ENCODE assay signal across 1 cellular context in the genomic region with DNA sequence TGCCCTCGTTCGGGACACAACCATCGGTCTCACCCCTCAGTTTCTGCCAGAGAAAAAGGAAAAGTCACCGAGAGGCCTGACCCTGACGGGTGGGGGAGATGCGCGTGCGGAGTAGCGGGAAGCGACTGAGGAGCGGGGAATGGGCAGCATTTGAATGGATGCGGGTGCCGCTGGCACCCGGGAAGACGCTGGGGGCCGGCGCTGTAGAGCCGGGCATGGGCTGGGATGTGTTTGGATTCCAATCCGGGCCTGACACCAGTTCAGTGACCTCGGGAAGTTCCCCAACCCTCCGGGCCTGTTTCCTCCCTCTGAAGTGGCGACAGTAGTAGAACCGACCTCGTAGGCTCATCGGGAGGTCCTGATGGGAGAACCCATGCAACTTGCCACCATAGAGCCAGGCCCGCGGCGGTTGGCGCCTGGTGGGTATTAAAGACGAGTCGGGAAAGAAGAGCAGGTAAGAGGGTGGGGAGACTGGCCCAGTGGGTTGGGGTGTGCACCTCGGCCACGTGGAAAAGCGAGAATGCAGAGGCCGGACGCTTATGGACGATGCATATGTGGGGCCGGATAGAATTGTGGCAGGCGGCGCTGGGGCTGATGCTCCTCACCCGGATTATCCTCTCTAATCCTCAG.
A peak's percentile ranks its signal among the peaks of the same experiment; 100 is the strongest.
TF ChIP-seq lines count a peak whose summit lies in the region.

No MANE protein-coding gene starts in this region.

TF ChIP-seq in HepG2, 621 proteins besides CTCF, POLR2A, EP300 and RAD21 (continued from another document):
- TF ChIP-seq, protein P1, sequence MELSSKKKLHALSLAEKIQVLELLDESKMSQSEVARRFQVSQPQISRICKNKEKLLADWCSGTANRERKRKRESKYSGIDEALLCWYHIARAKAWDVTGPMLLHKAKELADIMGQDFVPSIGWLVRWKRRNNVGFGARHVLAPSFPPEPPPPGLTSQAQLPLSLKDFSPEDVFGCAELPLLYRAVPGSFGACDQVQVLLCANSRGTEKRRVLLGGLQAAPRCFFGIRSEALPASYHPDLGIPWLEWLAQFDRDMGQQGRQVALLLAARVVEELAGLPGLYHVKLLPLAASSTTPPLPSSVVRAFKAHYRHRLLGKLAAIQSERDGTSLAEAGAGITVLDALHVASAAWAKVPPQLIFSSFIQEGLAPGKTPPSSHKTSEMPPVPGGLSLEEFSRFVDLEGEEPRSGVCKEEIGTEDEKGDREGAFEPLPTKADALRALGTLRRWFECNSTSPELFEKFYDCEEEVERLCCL (CRISPR knock-in tag; IDR thresholded peaks at IDR 0.05; ENCODE audit: borderline replicate concordance), result 0 out of 2 replicates have a peak, but pooled peaks have one; percentile 3
- TF ChIP-seq, protein P2, sequence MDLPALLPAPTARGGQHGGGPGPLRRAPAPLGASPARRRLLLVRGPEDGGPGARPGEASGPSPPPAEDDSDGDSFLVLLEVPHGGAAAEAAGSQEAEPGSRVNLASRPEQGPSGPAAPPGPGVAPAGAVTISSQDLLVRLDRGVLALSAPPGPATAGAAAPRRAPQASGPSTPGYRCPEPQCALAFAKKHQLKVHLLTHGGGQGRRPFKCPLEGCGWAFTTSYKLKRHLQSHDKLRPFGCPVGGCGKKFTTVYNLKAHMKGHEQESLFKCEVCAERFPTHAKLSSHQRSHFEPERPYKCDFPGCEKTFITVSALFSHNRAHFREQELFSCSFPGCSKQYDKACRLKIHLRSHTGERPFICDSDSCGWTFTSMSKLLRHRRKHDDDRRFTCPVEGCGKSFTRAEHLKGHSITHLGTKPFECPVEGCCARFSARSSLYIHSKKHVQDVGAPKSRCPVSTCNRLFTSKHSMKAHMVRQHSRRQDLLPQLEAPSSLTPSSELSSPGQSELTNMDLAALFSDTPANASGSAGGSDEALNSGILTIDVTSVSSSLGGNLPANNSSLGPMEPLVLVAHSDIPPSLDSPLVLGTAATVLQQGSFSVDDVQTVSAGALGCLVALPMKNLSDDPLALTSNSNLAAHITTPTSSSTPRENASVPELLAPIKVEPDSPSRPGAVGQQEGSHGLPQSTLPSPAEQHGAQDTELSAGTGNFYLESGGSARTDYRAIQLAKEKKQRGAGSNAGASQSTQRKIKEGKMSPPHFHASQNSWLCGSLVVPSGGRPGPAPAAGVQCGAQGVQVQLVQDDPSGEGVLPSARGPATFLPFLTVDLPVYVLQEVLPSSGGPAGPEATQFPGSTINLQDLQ (CRISPR knock-in tag; IDR thresholded peaks at IDR 0.05), result peak; percentile 43; the same call in 1 of the 2 replicates
- TF ChIP-seq MATR3 (CRISPR knock-in tag; IDR thresholded peaks at IDR 0.05) (no peak), BRD4 (CRISPR knock-in tag; IDR thresholded peaks at IDR 0.05) (peak; percentile 7; the same call in 1 of the 2 replicates), ZNF878 (CRISPR knock-in tag; IDR thresholded peaks at IDR 0.05) (0 out of 2 replicates have a peak, but pooled peaks have one; percentile 11), ZNF782 (CRISPR knock-in tag; IDR thresholded peaks at IDR 0.05; ENCODE audit: borderline replicate concordance) (no peak), ARID2 (CRISPR knock-in tag; IDR thresholded peaks at IDR 0.05; ENCODE audit: borderline replicate concordance) (0 out of 2 replicates have a peak, but pooled peaks have one; percentile 22), ZSCAN25 (CRISPR knock-in tag; IDR thresholded peaks at IDR 0.05) (peak; percentile 18; the same call in 1 of the 2 replicates), ZNF383 (CRISPR knock-in tag; IDR thresholded peaks at IDR 0.05; ENCODE audit: borderline replicate concordance) (0 out of 2 replicates have a peak, but pooled peaks have one; percentile 62), PHF8 (CRISPR knock-in tag; IDR thresholded peaks at IDR 0.05) (peak; percentile 77), AGO1 (IDR thresholded peaks at IDR 0.05; ENCODE audit: low read depth, low read length, poor library complexity, severe bottlenecking) (peak; percentile 75), NFKBIZ (CRISPR knock-in tag; IDR thresholded peaks at IDR 0.05) (peak; percentile 26; the same call in 1 of the 2 replicates), ZFX (CRISPR knock-in tag; IDR thresholded peaks at IDR 0.05; ENCODE audit: low read depth) (peak; percentile 80; the same call in 1 of the 2 replicates), HMG20A (CRISPR knock-in tag; IDR thresholded peaks at IDR 0.05; ENCODE audit: borderline replicate concordance) (no peak), ZKSCAN5 (CRISPR knock-in tag; IDR thresholded peaks at IDR 0.05) (no peak), ZNF713 (CRISPR knock-in tag; IDR thresholded peaks at IDR 0.05) (no peak), ZNF264 (CRISPR knock-in tag; IDR thresholded peaks at IDR 0.05) (no peak), CCDC6 (CRISPR knock-in tag; IDR thresholded peaks at IDR 0.05) (0 out of 2 replicates have a peak, but pooled peaks have one; percentile 5), SYNCRIP (IDR thresholded peaks at IDR 0.05; ENCODE audit: insufficient read depth, low read depth, low read length) (no peak), GTF3A (CRISPR knock-in tag; conservative IDR thresholded peaks at IDR 0.05) (no peak), NAIF1 (CRISPR knock-in tag; IDR thresholded peaks at IDR 0.05; ENCODE audit: borderline replicate concordance) (peak; percentile 64; the same call in 1 of the 2 replicates), ZNF44 (CRISPR knock-in tag; IDR thresholded peaks at IDR 0.05) (peak; percentile 40; the same call in 1 of the 2 replicates), ZNF337 (CRISPR knock-in tag; IDR thresholded peaks at IDR 0.05; ENCODE audit: borderline replicate concordance, low read depth) (0 out of 2 replicates have a peak, but pooled peaks have one; percentile 61), ZFP41 (CRISPR knock-in tag; IDR thresholded peaks at IDR 0.05; ENCODE audit: borderline replicate concordance) (peak; percentile 11; the same call in 1 of the 2 replicates), HNRNPH1 (optimal IDR thresholded peaks at IDR 0.05; ENCODE audit: low read depth, low read length) (no peak), REL (CRISPR knock-in tag; conservative IDR thresholded peaks at IDR 0.05) (no peak; the same call in none of the 2 replicates)
- TF ChIP-seq, protein P3, sequence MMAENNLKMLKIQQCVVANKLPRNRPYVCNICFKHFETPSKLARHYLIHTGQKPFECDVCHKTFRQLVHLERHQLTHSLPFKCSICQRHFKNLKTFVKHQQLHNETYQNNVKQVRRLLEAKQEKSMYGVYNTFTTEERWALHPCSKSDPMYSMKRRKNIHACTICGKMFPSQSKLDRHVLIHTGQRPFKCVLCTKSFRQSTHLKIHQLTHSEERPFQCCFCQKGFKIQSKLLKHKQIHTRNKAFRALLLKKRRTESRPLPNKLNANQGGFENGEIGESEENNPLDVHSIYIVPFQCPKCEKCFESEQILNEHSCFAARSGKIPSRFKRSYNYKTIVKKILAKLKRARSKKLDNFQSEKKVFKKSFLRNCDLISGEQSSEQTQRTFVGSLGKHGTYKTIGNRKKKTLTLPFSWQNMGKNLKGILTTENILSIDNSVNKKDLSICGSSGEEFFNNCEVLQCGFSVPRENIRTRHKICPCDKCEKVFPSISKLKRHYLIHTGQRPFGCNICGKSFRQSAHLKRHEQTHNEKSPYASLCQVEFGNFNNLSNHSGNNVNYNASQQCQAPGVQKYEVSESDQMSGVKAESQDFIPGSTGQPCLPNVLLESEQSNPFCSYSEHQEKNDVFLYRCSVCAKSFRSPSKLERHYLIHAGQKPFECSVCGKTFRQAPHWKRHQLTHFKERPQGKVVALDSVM (CRISPR knock-in tag; IDR thresholded peaks at IDR 0.05), result 0 out of 2 replicates have a peak, but pooled peaks have one; percentile 19
- TF ChIP-seq, protein P4, sequence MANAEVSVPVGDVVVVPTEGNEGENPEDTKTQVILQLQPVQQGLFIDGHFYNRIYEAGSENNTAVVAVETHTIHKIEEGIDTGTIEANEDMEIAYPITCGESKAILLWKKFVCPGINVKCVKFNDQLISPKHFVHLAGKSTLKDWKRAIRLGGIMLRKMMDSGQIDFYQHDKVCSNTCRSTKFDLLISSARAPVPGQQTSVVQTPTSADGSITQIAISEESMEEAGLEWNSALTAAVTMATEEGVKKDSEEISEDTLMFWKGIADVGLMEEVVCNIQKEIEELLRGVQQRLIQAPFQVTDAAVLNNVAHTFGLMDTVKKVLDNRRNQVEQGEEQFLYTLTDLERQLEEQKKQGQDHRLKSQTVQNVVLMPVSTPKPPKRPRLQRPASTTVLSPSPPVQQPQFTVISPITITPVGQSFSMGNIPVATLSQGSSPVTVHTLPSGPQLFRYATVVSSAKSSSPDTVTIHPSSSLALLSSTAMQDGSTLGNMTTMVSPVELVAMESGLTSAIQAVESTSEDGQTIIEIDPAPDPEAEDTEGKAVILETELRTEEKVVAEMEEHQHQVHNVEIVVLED (CRISPR knock-in tag; IDR thresholded peaks at IDR 0.05; ENCODE audit: borderline replicate concordance), result 0 out of 2 replicates have a peak, but pooled peaks have one; percentile 3
- TF ChIP-seq, protein P5, sequence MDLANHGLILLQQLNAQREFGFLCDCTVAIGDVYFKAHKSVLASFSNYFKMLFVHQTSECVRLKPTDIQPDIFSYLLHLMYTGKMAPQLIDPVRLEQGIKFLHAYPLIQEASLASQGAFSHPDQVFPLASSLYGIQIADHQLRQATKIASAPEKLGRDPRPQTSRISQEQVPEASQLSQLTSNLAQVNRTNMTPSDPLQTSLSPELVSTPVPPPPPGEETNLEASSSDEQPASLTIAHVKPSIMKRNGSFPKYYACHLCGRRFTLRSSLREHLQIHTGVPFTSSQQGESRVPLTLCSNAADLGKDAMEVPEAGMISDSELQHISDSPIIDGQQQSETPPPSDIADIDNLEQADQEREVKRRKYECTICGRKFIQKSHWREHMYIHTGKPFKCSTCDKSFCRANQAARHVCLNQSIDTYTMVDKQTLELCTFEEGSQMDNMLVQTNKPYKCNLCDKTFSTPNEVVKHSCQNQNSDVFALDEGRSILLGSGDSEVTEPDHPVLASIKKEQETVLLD (CRISPR knock-in tag; IDR thresholded peaks at IDR 0.05; ENCODE audit: low read depth), result peak; percentile 5; the same call in 1 of the 2 replicates
- TF ChIP-seq, protein P6, sequence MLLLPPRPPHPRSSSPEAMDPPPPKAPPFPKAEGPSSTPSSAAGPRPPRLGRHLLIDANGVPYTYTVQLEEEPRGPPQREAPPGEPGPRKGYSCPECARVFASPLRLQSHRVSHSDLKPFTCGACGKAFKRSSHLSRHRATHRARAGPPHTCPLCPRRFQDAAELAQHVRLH (CRISPR knock-in tag; IDR thresholded peaks at IDR 0.05; ENCODE audit: borderline replicate concordance, low read depth), result no peak
- TF ChIP-seq, protein P7, sequence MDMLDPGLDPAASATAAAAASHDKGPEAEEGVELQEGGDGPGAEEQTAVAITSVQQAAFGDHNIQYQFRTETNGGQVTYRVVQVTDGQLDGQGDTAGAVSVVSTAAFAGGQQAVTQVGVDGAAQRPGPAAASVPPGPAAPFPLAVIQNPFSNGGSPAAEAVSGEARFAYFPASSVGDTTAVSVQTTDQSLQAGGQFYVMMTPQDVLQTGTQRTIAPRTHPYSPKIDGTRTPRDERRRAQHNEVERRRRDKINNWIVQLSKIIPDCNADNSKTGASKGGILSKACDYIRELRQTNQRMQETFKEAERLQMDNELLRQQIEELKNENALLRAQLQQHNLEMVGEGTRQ (IDR thresholded peaks at IDR 0.05; ENCODE audit: low read depth, low read length), result no peak
- TF ChIP-seq, protein P7 (CRISPR knock-in tag; IDR thresholded peaks at IDR 0.05; ENCODE audit: borderline replicate concordance), result peak; percentile 46; the same call in 1 of the 2 replicates
- TF ChIP-seq, protein P8, sequence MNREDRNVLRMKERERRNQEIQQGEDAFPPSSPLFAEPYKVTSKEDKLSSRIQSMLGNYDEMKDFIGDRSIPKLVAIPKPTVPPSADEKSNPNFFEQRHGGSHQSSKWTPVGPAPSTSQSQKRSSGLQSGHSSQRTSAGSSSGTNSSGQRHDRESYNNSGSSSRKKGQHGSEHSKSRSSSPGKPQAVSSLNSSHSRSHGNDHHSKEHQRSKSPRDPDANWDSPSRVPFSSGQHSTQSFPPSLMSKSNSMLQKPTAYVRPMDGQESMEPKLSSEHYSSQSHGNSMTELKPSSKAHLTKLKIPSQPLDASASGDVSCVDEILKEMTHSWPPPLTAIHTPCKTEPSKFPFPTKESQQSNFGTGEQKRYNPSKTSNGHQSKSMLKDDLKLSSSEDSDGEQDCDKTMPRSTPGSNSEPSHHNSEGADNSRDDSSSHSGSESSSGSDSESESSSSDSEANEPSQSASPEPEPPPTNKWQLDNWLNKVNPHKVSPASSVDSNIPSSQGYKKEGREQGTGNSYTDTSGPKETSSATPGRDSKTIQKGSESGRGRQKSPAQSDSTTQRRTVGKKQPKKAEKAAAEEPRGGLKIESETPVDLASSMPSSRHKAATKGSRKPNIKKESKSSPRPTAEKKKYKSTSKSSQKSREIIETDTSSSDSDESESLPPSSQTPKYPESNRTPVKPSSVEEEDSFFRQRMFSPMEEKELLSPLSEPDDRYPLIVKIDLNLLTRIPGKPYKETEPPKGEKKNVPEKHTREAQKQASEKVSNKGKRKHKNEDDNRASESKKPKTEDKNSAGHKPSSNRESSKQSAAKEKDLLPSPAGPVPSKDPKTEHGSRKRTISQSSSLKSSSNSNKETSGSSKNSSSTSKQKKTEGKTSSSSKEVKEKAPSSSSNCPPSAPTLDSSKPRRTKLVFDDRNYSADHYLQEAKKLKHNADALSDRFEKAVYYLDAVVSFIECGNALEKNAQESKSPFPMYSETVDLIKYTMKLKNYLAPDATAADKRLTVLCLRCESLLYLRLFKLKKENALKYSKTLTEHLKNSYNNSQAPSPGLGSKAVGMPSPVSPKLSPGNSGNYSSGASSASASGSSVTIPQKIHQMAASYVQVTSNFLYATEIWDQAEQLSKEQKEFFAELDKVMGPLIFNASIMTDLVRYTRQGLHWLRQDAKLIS (CRISPR knock-in tag; IDR thresholded peaks at IDR 0.05), result no peak
- TF ChIP-seq, protein P9, sequence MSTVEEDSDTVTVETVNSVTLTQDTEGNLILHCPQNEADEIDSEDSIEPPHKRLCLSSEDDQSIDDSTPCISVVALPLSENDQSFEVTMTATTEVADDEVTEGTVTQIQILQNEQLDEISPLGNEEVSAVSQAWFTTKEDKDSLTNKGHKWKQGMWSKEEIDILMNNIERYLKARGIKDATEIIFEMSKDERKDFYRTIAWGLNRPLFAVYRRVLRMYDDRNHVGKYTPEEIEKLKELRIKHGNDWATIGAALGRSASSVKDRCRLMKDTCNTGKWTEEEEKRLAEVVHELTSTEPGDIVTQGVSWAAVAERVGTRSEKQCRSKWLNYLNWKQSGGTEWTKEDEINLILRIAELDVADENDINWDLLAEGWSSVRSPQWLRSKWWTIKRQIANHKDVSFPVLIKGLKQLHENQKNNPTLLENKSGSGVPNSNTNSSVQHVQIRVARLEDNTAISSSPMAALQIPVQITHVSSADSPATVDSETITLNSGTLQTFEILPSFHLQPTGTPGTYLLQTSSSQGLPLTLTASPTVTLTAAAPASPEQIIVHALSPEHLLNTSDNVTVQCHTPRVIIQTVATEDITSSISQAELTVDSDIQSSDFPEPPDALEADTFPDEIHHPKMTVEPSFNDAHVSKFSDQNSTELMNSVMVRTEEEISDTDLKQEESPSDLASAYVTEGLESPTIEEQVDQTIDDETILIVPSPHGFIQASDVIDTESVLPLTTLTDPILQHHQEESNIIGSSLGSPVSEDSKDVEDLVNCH (CRISPR knock-in tag; IDR thresholded peaks at IDR 0.05), result no peak
